Comparison of ENCODE assay signal across 20 cellular contexts in genomic region chr16:31132303-31132978, GRCh38. TPM values are rescaled to one million over a fixed set of nuclear protein-coding genes. Genes with fewer than 3 reads are reported as not detected.
DNase-seq lines count a peak whose midpoint lies in the region; ATAC-seq and TF ChIP-seq lines count a peak whose summit lies in the region.
"Had no signal": no experiment of that assay in that cellular context is flagged by ENCODE, and none has a peak within 500 bp of the region (broad histone marks: within the 10 kb centered on the region; RNA-seq: fewer than 3 reads in every experiment).

No MANE protein-coding gene starts in this region.

- DNase-seq in Caco-2 (no peak), colonic mucosa (no peak), kidney tubule cell (ENCODE audit: low spot score) (no peak), LoVo (ENCODE audit: low spot score) (no peak)
- DNase-seq: activated CD8-positive, alpha-beta memory T cell treated with anti-CD3 and anti-CD28 coated beads, Interleukin-2, amount 50 U/mL, for 4 hours; activated naive CD4-positive, alpha-beta T cell; aorta; COR-L47; cortex of kidney; head of caudate nucleus; MG63; NCI-H187; ovary; SJCRH30 had no signal

- H3K27ac ChIP-seq in colonic mucosa (peak overlapping the region; percentile 98), neutrophil (peak overlapping the region; percentile 98)
- H3K27ac ChIP-seq: ovary, SJCRH30 had no signal

- H3K36me3 Mint-ChIP-seq in Caco-2 (ENCODE audit: insufficient read depth, unreplicated experiment): peaks cover 56% of the 10 kb centered on the region

- intact Hi-C loops in Caco-2 (cut with micrococcal nuclease; ENCODE audit: unreplicated experiment): loop anchor here (10.0 kb wide), 1 partner anchor 322 kb away; the partner anchor contains the start of gene ARMC5
- intact Hi-C loops in colonic mucosa (cut with DNase I): no loop called here

- H3K36me3 ChIP-seq in Caco-2 (ENCODE audit: control insufficient read depth, insufficient read depth, low read length) (peaks cover 6% of the 10 kb centered on the region), colonic mucosa (no peaks in the 10 kb centered on the region), neutrophil (peaks cover 7% of the 10 kb centered on the region)
- H3K36me3 ChIP-seq: ovary, SJCRH30 had no signal

- peak overlapping the region; percentile 24 to 100 for H3K9ac ChIP-seq in colonic mucosa (ENCODE audit: low read depth in 2 of 2, low read length in 2 of 2)

- H3K4me3 Mint-ChIP-seq in Caco-2 (ENCODE audit: unreplicated experiment): peak overlapping the region; percentile 76
- H3K4me3 Mint-ChIP-seq: stimulated activated effector memory CD8-positive, alpha-beta T cell treated with anti-CD3 and anti-CD28 coated beads, Interleukin-12 subunit alpha, Interleukin-12 subunit beta, amount 100 ng/mL, for 72 hours had no signal

- ATAC-seq in HG02588 (IDR thresholded peaks at IDR 0.05; ENCODE audit: unreplicated experiment): no peak
- ATAC-seq: stimulated activated effector memory CD8-positive, alpha-beta T cell treated with anti-CD3 and anti-CD28 coated beads, Interleukin-12 subunit alpha, Interleukin-12 subunit beta, amount 100 ng/mL, for 72 hours had no signal

- no peaks in the 10 kb centered on the region for H3K27me3 Mint-ChIP-seq in Caco-2 (ENCODE audit: insufficient read depth, unreplicated experiment)

- no peaks in the 10 kb centered on the region for H3K27me3 ChIP-seq in Caco-2 (replicated peaks; ENCODE audit: control insufficient read depth, insufficient read depth, low read length)
- H3K27me3 ChIP-seq in colonic mucosa: no peaks in the 10 kb centered on the region
- no peaks in the 10 kb centered on the region for H3K27me3 ChIP-seq in neutrophil
- H3K27me3 ChIP-seq: MG63, ovary, SJCRH30 had no signal

- no peaks in the 10 kb centered on the region for H3K9me3 ChIP-seq in Caco-2
- no peaks in the 10 kb centered on the region for H3K9me3 ChIP-seq in colonic mucosa
- H3K9me3 ChIP-seq in neutrophil: no peaks in the 10 kb centered on the region
- H3K9me3 ChIP-seq: HAP-1, MG63, ovary, SJCRH30 had no signal

- no peaks in the 10 kb centered on the region for H3K9me3 Mint-ChIP-seq in Caco-2 (ENCODE audit: unreplicated experiment)
- H3K9me3 Mint-ChIP-seq: stimulated activated effector memory CD8-positive, alpha-beta T cell treated with anti-CD3 and anti-CD28 coated beads, Interleukin-12 subunit alpha, Interleukin-12 subunit beta, amount 100 ng/mL, for 72 hours had no signal

- CTCF ChIA-PET in Caco-2 (lab: Charles Lee): interaction anchor here (2.0 kb wide), 1 partner anchor 15 kb away, joined by 8 read pairs; the partner anchor contains the start of gene KAT8

- peaks cover 59% of the 10 kb centered on the region for H3K4me1 ChIP-seq in Caco-2
- peaks cover 35% of the 10 kb centered on the region for H3K4me1 ChIP-seq in colonic mucosa
- H3K4me1 ChIP-seq in neutrophil (ENCODE audit: control insufficient read depth in 1 of 2, insufficient read depth in 1 of 2, low read depth in 1 of 2, low read length in 1 of 2): peaks cover 63 to 66% of the 10 kb centered on the region in 2 experiments
- H3K4me1 ChIP-seq: SJCRH30 had no signal

- no TSS peak for BruUV-seq in Caco-2 (replicated peaks; lab: Mats Ljungman, UMichigan)

- H3K4me1 Mint-ChIP-seq in Caco-2 (ENCODE audit: low read depth, unreplicated experiment): peaks cover 43% of the 10 kb centered on the region
- H3K4me1 Mint-ChIP-seq: stimulated activated effector memory CD8-positive, alpha-beta T cell treated with anti-CD3 and anti-CD28 coated beads, Interleukin-12 subunit alpha, Interleukin-12 subunit beta, amount 100 ng/mL, for 72 hours had no signal

- TF ChIP-seq CTCF in Caco-2 (IDR thresholded peaks at IDR 0.05; ENCODE audit: insufficient read depth in 1 of 2, low read depth in 1 of 2, low read length in 1 of 2, severe bottlenecking in 1 of 2, unreplicated experiment in 1 of 2) (no peak), colonic mucosa (IDR thresholded peaks at IDR 0.05) (no peak), neutrophil (IDR thresholded peaks at IDR 0.05) (no peak)

- POLR2A ChIA-PET in Caco-2 (lab: Charles Lee): interaction anchor here (1.0 to 3.2 kb wide), 4 partner anchors 10 to 58 kb away, joined by 3 to 35 read pairs (median 12); partner anchors contain the start of genes FUS, KAT8, ZNF646 and ZNF668

- peak overlapping the region; percentile 75 for H3K27ac Mint-ChIP-seq in Caco-2 (ENCODE audit: unreplicated experiment)

- H3K4me3 ChIP-seq in Caco-2 (ENCODE audit: low read depth, low read length): no peak overlapping the region
- H3K4me3 ChIP-seq in colonic mucosa: no peak overlapping the region
- no peak overlapping the region for H3K4me3 ChIP-seq in neutrophil (ENCODE audit: low read depth in 1 of 2, low read length in 1 of 2)
- H3K4me3 ChIP-seq: HAP-1, MG63, ovary, SJCRH30, skin epidermis had no signal

RNA-seq across cellular contexts. Expression of gene PRSS8, which starts 3.1 kb away (rescaled TPM):
- total RNA-seq in Caco-2 (2022) (237 and 271 TPM in 2 replicates), colonic mucosa (100 to 1,000 TPM; 337 to 347 TPM)
- total RNA-seq: aorta, NCI-H460, SJCRH30 had no signal

RNA-seq across cellular contexts. Expression of gene KAT8, which starts 15.0 kb away (rescaled TPM):
- total RNA-seq in Caco-2 (2022) (46.2 and 50.2 TPM in 2 replicates), colonic mucosa (10 to 100 TPM; 42.2 to 69.5 TPM)

RNA-seq across cellular contexts. Expression of gene PRSS36, which starts 17.4 kb away (rescaled TPM):
- total RNA-seq in Caco-2 (2022) (1.4 and 1.6 TPM in 2 replicates), colonic mucosa (1 to 10 TPM; 3.6 to 6.4 TPM)
- total RNA-seq: NCI-H460 had no signal

RNA-seq across cellular contexts. Expression of gene BCKDK, which starts 24.3 kb away (rescaled TPM):
- 30.5 and 34.1 TPM in 2 replicates for total RNA-seq in Caco-2 (2022)
- total RNA-seq in colonic mucosa: 10 to 100 TPM; 41.3 to 43.4 TPM

RNA-seq across cellular contexts. Expression of gene VKORC1, which starts 37.8 kb away (rescaled TPM):
- total RNA-seq in Caco-2 (2022) (61.3 and 61.4 TPM in 2 replicates), colonic mucosa (10 to 100 TPM; 39.5 to 50.3 TPM)
